ENCODE assay signal across 18 cellular contexts in the genomic region with DNA sequence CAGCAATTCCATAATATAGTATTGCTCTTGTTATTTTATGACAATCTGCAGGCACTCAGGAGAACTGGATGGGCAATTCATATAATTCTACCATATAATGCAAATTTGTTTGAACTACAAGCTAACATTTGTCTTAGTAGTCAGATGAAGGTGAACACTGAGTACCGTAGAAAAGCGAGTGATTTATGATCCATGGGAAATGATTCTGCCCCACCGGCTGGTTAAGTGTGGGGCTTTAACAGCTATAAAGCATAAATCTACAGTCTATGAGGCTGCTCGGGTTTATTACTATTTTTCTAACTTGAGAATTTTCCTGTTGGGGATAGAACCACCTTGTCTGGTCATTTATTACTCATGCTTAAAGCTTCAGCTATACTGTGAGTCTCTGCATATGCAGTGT.
A peak's percentile ranks its signal among the peaks of the same experiment; 100 is the strongest.
DNase-seq lines count a peak whose midpoint lies in the region; ATAC-seq and TF ChIP-seq lines count a peak whose summit lies in the region.
"Had no signal": no experiment of that assay in that cellular context is flagged by ENCODE, and none has a peak within 500 bp of the region (broad histone marks: within the 10 kb centered on the region; RNA-seq: fewer than 3 reads in every experiment).

No MANE protein-coding gene starts in this region.

- peaks cover 0 to 2% of the 10 kb centered on the region in 2 donors for H3K4me1 ChIP-seq in neuronal stem cell (ENCODE audit: control insufficient read depth in 2 of 2, insufficient read depth in 1 of 2, low read depth in 1 of 2, low read length in 2 of 2)

- H3K4me2 ChIP-seq in SU-DHL-6 (ENCODE audit: low read depth, low read length, poor library complexity, severe bottlenecking) (no peak overlapping the region), neuronal stem cell (ENCODE audit: insufficient read depth, low read length, poor library complexity, severe bottlenecking) (no peak overlapping the region)
- H3K4me2 ChIP-seq: GM23338 had no signal

- no peak for ATAC-seq in HG03175 (IDR thresholded peaks at IDR 0.05; ENCODE audit: unreplicated experiment)
- ATAC-seq: GM23338, HCT116 had no signal

- peak overlapping the region; percentile 19 for H2AFZ ChIP-seq in SU-DHL-6 (ENCODE audit: low read depth, low read length, severe bottlenecking)
- H2AFZ ChIP-seq in neuronal stem cell (ENCODE audit: low read length) = peak overlapping the region; percentile 10
- H2AFZ ChIP-seq: GM23338 had no signal

- H4K20me1 ChIP-seq in SU-DHL-6 (ENCODE audit: low read depth, low read length) = no peaks in the 10 kb centered on the region

- no peak overlapping the region for H4K8ac ChIP-seq in neuronal stem cell (ENCODE audit: low read depth, low read length)

- no peak overlapping the region for H2BK15ac ChIP-seq in neuronal stem cell (ENCODE audit: low read length)

- no peak overlapping the region for H2BK12ac ChIP-seq in neuronal stem cell (ENCODE audit: low read length)

- no peak overlapping the region for H2AK5ac ChIP-seq in neuronal stem cell (ENCODE audit: low read depth, low read length)

- no peak overlapping the region for H4K91ac ChIP-seq in neuronal stem cell (ENCODE audit: low read depth, low read length, poor library complexity)

- no peak overlapping the region for H3K14ac ChIP-seq in neuronal stem cell (ENCODE audit: low read length)

- H3K18ac ChIP-seq in neuronal stem cell (ENCODE audit: low read length) = no peak overlapping the region

- H3K79me1 ChIP-seq in neuronal stem cell (ENCODE audit: low read depth, low read length) = no peaks in the 10 kb centered on the region

- H3K79me2 ChIP-seq in SU-DHL-6 (ENCODE audit: insufficient read depth, low read length) = no peaks in the 10 kb centered on the region

- H3K4me3 ChIP-seq in SU-DHL-6 (ENCODE audit: insufficient read depth, low read length, poor library complexity, severe bottlenecking) (no peak overlapping the region), neuronal stem cell (ENCODE audit: low read length in 2 of 2) (no peak overlapping the region)
- H3K4me3 ChIP-seq: GM23338 had no signal

- DNase-seq in NCI-H1048 (lab: John Stamatoyannopoulos, UW) = peak; percentile 28
- DNase-seq in NCI-H526 treated with DMSO at 0.1 percent for 48 hours (lab: John Stamatoyannopoulos, UW) = peak; percentile 31
- DNase-seq in neuronal stem cell (ENCODE audit: low spot score) = no peak
- no peak for DNase-seq in NCI-H2171 treated with DMSO at 0.1 percent for 48 hours (lab: John Stamatoyannopoulos, UW)
- no peak for DNase-seq in activated naive CD4-positive, alpha-beta T cell treated with anti-CD3 and anti-CD28 coated beads, Interleukin-2, amount 50 U/mL, for 16 hours
- DNase-seq: C1 segment of cervical spinal cord; Calu3; CD4-positive, alpha-beta memory T cell; COR-L47; DMS53; DMS79 treated with DMSO at 0.1 percent for 48 hours; GF-D8; H9; HFFc6 had no signal

- no peak overlapping the region for H2BK120ac ChIP-seq in neuronal stem cell (ENCODE audit: low read depth, low read length)

- H3K27ac ChIP-seq in SU-DHL-6 (ENCODE audit: low read depth, low read length) = no peak overlapping the region
- H3K27ac ChIP-seq in neuronal stem cell (replicated peaks; ENCODE audit: low read length) = no peak overlapping the region

- H3K9ac ChIP-seq in SU-DHL-6 (ENCODE audit: low read length) (no peak overlapping the region), neuronal stem cell (ENCODE audit: low read depth, low read length, poor library complexity) (no peak overlapping the region)

- H3K9me3 ChIP-seq in SU-DHL-6 (ENCODE audit: insufficient read depth, low read length) (no peaks in the 10 kb centered on the region), neuronal stem cell (replicated peaks in 1 of 2; ENCODE audit: control insufficient read depth in 2 of 2, insufficient read depth in 1 of 2, low read depth in 1 of 2, low read length in 2 of 2) (no peaks in the 10 kb centered on the region)

- H3K4ac ChIP-seq in neuronal stem cell (ENCODE audit: low read length) = no peak overlapping the region

- no peak for TF ChIP-seq CTCF in SU-DHL-6 (IDR thresholded peaks at IDR 0.05; ENCODE audit: insufficient read depth, low read length, poor library complexity, severe bottlenecking)

- no CpG with 5 or more reads among the region's 4 CpGs for WGBS in neuronal stem cell (ENCODE audit: extremely low coverage in 2 of 2, insufficient read length in 2 of 2, insufficient replicate concordance in 1 of 2), 2 donors

- no peaks in the 10 kb centered on the region for H3K27me3 ChIP-seq in SU-DHL-6 (ENCODE audit: low read length)
- no peaks in the 10 kb centered on the region for H3K27me3 ChIP-seq in neuronal stem cell (ENCODE audit: control insufficient read depth in 3 of 3, insufficient read depth in 3 of 3, low read depth in 1 of 3, low read length in 3 of 3)

- H3K9me2 ChIP-seq in SU-DHL-6 (replicated peaks; ENCODE audit: insufficient read depth, low read length) = no peaks in the 10 kb centered on the region

- H3K36me3 ChIP-seq in SU-DHL-6 (ENCODE audit: low read length) (no peaks in the 10 kb centered on the region), neuronal stem cell (replicated peaks in 1 of 2; ENCODE audit: control insufficient read depth in 2 of 2, insufficient read depth in 2 of 2, low read length in 2 of 2) (no peaks in the 10 kb centered on the region)

- no peaks in the 10 kb centered on the region for H3F3A ChIP-seq in SU-DHL-6 (ENCODE audit: insufficient read depth)

- no peak overlapping the region for H3K23ac ChIP-seq in neuronal stem cell (ENCODE audit: low read depth, low read length, poor library complexity)

- no peak overlapping the region for H2BK5ac ChIP-seq in neuronal stem cell (ENCODE audit: low read length)

Comparison
In these comparisons a context has a peak if more than half of its experiments do, and no peak if none do; other contexts are left out.
1. DNase-seq: peak in NCI-H1048 (single experiment) and NCI-H526 treated with DMSO at 0.1 percent for 48 hours (single experiment); none in neuronal stem cell (single experiment), NCI-H2171 treated with DMSO at 0.1 percent for 48 hours (single experiment) and activated naive CD4-positive, alpha-beta T cell treated with anti-CD3 and anti-CD28 coated beads, Interleukin-2, amount 50 U/mL, for 16 hours (single experiment).